Comparison of ENCODE assay signal across 2 cellular contexts in genomic region chr1:61175976-61176375, GRCh38.
A peak's percentile ranks its signal among the peaks of the same experiment; 100 is the strongest.
TF ChIP-seq lines count a peak whose summit lies in the region.

No MANE protein-coding gene starts in this region.

TF ChIP-seq in GM23338, 12 proteins besides CTCF, POLR2A, EP300 and RAD21 (continued from another document):
- TF ChIP-seq, protein P1, sequence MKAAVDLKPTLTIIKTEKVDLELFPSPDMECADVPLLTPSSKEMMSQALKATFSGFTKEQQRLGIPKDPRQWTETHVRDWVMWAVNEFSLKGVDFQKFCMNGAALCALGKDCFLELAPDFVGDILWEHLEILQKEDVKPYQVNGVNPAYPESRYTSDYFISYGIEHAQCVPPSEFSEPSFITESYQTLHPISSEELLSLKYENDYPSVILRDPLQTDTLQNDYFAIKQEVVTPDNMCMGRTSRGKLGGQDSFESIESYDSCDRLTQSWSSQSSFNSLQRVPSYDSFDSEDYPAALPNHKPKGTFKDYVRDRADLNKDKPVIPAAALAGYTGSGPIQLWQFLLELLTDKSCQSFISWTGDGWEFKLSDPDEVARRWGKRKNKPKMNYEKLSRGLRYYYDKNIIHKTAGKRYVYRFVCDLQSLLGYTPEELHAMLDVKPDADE (IDR thresholded peaks at IDR 0.05): no peak
- TF ChIP-seq, protein P2, sequence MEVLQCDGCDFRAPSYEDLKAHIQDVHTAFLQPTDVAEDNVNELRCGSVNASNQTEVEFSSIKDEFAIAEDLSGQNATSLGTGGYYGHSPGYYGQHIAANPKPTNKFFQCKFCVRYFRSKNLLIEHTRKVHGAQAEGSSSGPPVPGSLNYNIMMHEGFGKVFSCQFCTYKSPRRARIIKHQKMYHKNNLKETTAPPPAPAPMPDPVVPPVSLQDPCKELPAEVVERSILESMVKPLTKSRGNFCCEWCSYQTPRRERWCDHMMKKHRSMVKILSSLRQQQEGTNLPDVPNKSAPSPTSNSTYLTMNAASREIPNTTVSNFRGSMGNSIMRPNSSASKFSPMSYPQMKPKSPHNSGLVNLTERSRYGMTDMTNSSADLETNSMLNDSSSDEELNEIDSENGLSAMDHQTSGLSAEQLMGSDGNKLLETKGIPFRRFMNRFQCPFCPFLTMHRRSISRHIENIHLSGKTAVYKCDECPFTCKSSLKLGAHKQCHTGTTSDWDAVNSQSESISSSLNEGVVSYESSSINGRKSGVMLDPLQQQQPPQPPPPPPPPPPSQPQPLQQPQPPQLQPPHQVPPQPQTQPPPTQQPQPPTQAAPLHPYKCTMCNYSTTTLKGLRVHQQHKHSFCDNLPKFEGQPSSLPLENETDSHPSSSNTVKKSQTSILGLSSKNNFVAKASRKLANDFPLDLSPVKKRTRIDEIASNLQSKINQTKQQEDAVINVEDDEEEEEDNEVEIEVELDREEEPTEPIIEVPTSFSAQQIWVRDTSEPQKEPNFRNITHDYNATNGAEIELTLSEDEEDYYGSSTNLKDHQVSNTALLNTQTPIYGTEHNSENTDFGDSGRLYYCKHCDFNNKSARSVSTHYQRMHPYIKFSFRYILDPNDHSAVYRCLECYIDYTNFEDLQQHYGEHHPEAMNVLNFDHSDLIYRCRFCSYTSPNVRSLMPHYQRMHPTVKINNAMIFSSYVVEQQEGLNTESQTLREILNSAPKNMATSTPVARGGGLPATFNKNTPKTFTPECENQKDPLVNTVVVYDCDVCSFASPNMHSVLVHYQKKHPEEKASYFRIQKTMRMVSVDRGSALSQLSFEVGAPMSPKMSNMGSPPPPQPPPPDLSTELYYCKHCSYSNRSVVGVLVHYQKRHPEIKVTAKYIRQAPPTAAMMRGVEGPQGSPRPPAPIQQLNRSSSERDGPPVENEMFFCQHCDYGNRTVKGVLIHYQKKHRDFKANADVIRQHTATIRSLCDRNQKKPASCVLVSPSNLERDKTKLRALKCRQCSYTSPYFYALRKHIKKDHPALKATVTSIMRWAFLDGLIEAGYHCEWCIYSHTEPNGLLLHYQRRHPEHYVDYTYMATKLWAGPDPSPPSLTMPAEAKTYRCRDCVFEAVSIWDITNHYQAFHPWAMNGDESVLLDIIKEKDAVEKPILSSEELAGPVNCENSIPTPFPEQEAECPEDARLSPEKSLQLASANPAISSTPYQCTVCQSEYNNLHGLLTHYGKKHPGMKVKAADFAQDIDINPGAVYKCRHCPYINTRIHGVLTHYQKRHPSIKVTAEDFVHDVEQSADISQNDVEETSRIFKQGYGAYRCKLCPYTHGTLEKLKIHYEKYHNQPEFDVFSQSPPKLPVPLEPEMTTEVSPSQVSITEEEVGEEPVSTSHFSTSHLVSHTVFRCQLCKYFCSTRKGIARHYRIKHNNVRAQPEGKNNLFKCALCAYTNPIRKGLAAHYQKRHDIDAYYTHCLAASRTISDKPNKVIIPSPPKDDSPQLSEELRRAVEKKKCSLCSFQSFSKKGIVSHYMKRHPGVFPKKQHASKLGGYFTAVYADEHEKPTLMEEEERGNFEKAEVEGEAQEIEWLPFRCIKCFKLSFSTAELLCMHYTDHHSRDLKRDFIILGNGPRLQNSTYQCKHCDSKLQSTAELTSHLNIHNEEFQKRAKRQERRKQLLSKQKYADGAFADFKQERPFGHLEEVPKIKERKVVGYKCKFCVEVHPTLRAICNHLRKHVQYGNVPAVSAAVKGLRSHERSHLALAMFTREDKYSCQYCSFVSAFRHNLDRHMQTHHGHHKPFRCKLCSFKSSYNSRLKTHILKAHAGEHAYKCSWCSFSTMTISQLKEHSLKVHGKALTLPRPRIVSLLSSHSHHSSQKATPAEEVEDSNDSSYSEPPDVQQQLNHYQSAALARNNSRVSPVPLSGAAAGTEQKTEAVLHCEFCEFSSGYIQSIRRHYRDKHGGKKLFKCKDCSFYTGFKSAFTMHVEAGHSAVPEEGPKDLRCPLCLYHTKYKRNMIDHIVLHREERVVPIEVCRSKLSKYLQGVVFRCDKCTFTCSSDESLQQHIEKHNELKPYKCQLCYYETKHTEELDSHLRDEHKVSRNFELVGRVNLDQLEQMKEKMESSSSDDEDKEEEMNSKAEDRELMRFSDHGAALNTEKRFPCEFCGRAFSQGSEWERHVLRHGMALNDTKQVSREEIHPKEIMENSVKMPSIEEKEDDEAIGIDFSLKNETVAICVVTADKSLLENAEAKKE (CRISPR knock-in tag; IDR thresholded peaks at IDR 0.05): no peak
- no peak for TF ChIP-seq STAT1 (IDR thresholded peaks at IDR 0.05; ENCODE audit: unreplicated experiment)
- no peak for TF ChIP-seq ZNF114 (CRISPR knock-in tag; IDR thresholded peaks at IDR 0.05)
- no peak for TF ChIP-seq ZNF331 (CRISPR knock-in tag; IDR thresholded peaks at IDR 0.05; ENCODE audit: low read depth)
- TF ChIP-seq, protein P3, sequence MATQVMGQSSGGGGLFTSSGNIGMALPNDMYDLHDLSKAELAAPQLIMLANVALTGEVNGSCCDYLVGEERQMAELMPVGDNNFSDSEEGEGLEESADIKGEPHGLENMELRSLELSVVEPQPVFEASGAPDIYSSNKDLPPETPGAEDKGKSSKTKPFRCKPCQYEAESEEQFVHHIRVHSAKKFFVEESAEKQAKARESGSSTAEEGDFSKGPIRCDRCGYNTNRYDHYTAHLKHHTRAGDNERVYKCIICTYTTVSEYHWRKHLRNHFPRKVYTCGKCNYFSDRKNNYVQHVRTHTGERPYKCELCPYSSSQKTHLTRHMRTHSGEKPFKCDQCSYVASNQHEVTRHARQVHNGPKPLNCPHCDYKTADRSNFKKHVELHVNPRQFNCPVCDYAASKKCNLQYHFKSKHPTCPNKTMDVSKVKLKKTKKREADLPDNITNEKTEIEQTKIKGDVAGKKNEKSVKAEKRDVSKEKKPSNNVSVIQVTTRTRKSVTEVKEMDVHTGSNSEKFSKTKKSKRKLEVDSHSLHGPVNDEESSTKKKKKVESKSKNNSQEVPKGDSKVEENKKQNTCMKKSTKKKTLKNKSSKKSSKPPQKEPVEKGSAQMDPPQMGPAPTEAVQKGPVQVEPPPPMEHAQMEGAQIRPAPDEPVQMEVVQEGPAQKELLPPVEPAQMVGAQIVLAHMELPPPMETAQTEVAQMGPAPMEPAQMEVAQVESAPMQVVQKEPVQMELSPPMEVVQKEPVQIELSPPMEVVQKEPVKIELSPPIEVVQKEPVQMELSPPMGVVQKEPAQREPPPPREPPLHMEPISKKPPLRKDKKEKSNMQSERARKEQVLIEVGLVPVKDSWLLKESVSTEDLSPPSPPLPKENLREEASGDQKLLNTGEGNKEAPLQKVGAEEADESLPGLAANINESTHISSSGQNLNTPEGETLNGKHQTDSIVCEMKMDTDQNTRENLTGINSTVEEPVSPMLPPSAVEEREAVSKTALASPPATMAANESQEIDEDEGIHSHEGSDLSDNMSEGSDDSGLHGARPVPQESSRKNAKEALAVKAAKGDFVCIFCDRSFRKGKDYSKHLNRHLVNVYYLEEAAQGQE (IDR thresholded peaks at IDR 0.05; ENCODE audit: unreplicated experiment): no peak
- TF ChIP-seq CREB1 (CRISPR knock-in tag; IDR thresholded peaks at IDR 0.05; ENCODE audit: low read depth): no peak
- no peak for TF ChIP-seq EZH2phosphoT487 (IDR thresholded peaks at IDR 0.05; ENCODE audit: unreplicated experiment)

TF ChIP-seq in K562, 482 proteins besides CTCF, POLR2A, EP300 and RAD21 (continued from another document and continues in another):
- TF ChIP-seq, protein P4, sequence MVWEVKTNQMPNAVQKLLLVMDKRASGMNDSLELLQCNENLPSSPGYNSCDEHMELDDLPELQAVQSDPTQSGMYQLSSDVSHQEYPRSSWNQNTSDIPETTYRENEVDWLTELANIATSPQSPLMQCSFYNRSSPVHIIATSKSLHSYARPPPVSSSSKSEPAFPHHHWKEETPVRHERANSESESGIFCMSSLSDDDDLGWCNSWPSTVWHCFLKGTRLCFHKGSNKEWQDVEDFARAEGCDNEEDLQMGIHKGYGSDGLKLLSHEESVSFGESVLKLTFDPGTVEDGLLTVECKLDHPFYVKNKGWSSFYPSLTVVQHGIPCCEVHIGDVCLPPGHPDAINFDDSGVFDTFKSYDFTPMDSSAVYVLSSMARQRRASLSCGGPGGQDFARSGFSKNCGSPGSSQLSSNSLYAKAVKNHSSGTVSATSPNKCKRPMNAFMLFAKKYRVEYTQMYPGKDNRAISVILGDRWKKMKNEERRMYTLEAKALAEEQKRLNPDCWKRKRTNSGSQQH (CRISPR knock-in tag; IDR thresholded peaks at IDR 0.05): no peak
- no peak for TF ChIP-seq MEF2D (tag; conservative IDR thresholded peaks at IDR 0.05; ENCODE audit: low read depth)
- TF ChIP-seq, protein P5, sequence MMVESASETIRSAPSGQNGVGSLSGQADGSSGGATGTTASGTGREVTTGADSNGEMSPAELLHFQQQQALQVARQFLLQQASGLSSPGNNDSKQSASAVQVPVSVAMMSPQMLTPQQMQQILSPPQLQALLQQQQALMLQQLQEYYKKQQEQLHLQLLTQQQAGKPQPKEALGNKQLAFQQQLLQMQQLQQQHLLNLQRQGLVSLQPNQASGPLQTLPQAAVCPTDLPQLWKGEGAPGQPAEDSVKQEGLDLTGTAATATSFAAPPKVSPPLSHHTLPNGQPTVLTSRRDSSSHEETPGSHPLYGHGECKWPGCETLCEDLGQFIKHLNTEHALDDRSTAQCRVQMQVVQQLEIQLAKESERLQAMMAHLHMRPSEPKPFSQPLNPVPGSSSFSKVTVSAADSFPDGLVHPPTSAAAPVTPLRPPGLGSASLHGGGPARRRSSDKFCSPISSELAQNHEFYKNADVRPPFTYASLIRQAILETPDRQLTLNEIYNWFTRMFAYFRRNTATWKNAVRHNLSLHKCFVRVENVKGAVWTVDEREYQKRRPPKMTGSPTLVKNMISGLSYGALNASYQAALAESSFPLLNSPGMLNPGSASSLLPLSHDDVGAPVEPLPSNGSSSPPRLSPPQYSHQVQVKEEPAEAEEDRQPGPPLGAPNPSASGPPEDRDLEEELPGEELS (CRISPR knock-in tag; IDR thresholded peaks at IDR 0.05; ENCODE audit: borderline replicate concordance): no peak
- TF ChIP-seq GABPB2 (CRISPR knock-in tag; conservative IDR thresholded peaks at IDR 0.05): no peak
- TF ChIP-seq MAFF (IDR thresholded peaks at IDR 0.05; ENCODE audit: low read length): peak; percentile 19; the same call in 1 of the 2 replicates
- 0 out of 2 replicates have a peak, but pooled peaks have one; percentile 15 for TF ChIP-seq JUND (IDR thresholded peaks at IDR 0.05; ENCODE audit: borderline replicate concordance, low read depth, low read length)
- no peak for TF ChIP-seq JUND (tag; IDR thresholded peaks at IDR 0.05; ENCODE audit: borderline replicate concordance, low read depth, low read length)
- TF ChIP-seq, protein P6, sequence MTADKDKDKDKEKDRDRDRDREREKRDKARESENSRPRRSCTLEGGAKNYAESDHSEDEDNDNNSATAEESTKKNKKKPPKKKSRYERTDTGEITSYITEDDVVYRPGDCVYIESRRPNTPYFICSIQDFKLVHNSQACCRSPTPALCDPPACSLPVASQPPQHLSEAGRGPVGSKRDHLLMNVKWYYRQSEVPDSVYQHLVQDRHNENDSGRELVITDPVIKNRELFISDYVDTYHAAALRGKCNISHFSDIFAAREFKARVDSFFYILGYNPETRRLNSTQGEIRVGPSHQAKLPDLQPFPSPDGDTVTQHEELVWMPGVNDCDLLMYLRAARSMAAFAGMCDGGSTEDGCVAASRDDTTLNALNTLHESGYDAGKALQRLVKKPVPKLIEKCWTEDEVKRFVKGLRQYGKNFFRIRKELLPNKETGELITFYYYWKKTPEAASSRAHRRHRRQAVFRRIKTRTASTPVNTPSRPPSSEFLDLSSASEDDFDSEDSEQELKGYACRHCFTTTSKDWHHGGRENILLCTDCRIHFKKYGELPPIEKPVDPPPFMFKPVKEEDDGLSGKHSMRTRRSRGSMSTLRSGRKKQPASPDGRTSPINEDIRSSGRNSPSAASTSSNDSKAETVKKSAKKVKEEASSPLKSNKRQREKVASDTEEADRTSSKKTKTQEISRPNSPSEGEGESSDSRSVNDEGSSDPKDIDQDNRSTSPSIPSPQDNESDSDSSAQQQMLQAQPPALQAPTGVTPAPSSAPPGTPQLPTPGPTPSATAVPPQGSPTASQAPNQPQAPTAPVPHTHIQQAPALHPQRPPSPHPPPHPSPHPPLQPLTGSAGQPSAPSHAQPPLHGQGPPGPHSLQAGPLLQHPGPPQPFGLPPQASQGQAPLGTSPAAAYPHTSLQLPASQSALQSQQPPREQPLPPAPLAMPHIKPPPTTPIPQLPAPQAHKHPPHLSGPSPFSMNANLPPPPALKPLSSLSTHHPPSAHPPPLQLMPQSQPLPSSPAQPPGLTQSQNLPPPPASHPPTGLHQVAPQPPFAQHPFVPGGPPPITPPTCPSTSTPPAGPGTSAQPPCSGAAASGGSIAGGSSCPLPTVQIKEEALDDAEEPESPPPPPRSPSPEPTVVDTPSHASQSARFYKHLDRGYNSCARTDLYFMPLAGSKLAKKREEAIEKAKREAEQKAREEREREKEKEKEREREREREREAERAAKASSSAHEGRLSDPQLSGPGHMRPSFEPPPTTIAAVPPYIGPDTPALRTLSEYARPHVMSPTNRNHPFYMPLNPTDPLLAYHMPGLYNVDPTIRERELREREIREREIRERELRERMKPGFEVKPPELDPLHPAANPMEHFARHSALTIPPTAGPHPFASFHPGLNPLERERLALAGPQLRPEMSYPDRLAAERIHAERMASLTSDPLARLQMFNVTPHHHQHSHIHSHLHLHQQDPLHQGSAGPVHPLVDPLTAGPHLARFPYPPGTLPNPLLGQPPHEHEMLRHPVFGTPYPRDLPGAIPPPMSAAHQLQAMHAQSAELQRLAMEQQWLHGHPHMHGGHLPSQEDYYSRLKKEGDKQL (CRISPR knock-in tag; IDR thresholded peaks at IDR 0.05; ENCODE audit: borderline replicate concordance): no peak
- TF ChIP-seq NUFIP1 (IDR thresholded peaks at IDR 0.05; ENCODE audit: partially characterized antibody): no peak
- TF ChIP-seq, protein P7, sequence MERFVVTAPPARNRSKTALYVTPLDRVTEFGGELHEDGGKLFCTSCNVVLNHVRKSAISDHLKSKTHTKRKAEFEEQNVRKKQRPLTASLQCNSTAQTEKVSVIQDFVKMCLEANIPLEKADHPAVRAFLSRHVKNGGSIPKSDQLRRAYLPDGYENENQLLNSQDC (CRISPR knock-in tag; IDR thresholded peaks at IDR 0.05): no peak
- TF ChIP-seq SRSF7 (optimal IDR thresholded peaks at IDR 0.05; ENCODE audit: low read depth, low read length): no peak
- TF ChIP-seq SMARCA4 (IDR thresholded peaks at IDR 0.05): 0 out of 2 replicates have a peak, but pooled peaks have one; percentile 27
- TF ChIP-seq, protein P8, sequence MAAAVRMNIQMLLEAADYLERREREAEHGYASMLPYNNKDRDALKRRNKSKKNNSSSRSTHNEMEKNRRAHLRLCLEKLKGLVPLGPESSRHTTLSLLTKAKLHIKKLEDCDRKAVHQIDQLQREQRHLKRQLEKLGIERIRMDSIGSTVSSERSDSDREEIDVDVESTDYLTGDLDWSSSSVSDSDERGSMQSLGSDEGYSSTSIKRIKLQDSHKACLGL (CRISPR knock-in tag; IDR thresholded peaks at IDR 0.05; ENCODE audit: borderline replicate concordance, poor library complexity, severe bottlenecking): no peak
- TF ChIP-seq IRF9 (tag; IDR thresholded peaks at IDR 0.05): 0 out of 2 replicates have a peak, but pooled peaks have one; percentile 17
- TF ChIP-seq MAFG (tag; conservative IDR thresholded peaks at IDR 0.05): peak; percentile 66
- TF ChIP-seq, protein P9, sequence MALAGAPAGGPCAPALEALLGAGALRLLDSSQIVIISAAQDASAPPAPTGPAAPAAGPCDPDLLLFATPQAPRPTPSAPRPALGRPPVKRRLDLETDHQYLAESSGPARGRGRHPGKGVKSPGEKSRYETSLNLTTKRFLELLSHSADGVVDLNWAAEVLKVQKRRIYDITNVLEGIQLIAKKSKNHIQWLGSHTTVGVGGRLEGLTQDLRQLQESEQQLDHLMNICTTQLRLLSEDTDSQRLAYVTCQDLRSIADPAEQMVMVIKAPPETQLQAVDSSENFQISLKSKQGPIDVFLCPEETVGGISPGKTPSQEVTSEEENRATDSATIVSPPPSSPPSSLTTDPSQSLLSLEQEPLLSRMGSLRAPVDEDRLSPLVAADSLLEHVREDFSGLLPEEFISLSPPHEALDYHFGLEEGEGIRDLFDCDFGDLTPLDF (CRISPR knock-in tag; IDR thresholded peaks at IDR 0.05): no peak
- TF ChIP-seq C11orf30 (IDR thresholded peaks at IDR 0.05; ENCODE audit: low read depth): peak; percentile 73
